ENCODE assay signal across 29 cellular contexts in genomic region chr4:1757836-1758235, GRCh38. TPM values are rescaled to one million over a fixed set of nuclear protein-coding genes. Genes with fewer than 3 reads are reported as not detected.
"Had no signal": no experiment of that assay in that cellular context is flagged by ENCODE, and none has a peak within 500 bp of the region (broad histone marks: within the 10 kb centered on the region; RNA-seq: fewer than 3 reads in every experiment).

No MANE protein-coding gene starts in this region.

- DNase-seq: cortex of kidney; effector memory CD4-positive, alpha-beta T cell; foreskin fibroblast; glutamatergic neuron; immature natural killer cell; kidney; left cardiac atrium; left ventricle myocardium inferior; lower lobe of right lung; mesenchymal stem cell; midbrain; occipital lobe; pancreas; retina; spleen; stimulated activated CD4-positive, alpha-beta T cell treated with anti-CD3 and anti-CD28 coated beads, Interleukin-15, amount 100 ng/mL, for 24 hours; stimulated activated CD4-positive, alpha-beta T cell treated with anti-CD3 and anti-CD28 coated beads, Interleukin-1b, Interleukin-23, amount 100 ng/mL, for 48 hours; stimulated activated CD4-positive, alpha-beta T cell treated with anti-CD3 and anti-CD28 coated beads, Interleukin-4, amount 100 ng/mL, for 24 hours; tibial artery had no signal

- H3K27ac ChIP-seq: esophagus muscularis mucosa, gastroesophageal sphincter, left ventricle myocardium inferior, lower lobe of right lung, neural progenitor cell, pancreas, prostate gland, spleen, tibial artery had no signal

- H3K4me1 Mint-ChIP-seq: immature natural killer cell had no signal

- H3K4me2 ChIP-seq: neural progenitor cell had no signal

- H3K27ac Mint-ChIP-seq: immature natural killer cell; natural killer cell treated with Interleukin-12 subunit alpha and Interleukin-12 subunit beta and Interleukin-15 and Interleukin-18, amount 100 ng/mL, for 72 hours; neural progenitor cell; stimulated activated memory B cell treated with anti-CD40 and anti-IgM and Interleukin-4, amounts not matched to agents 10 μg/mL and 1 μg/mL and 100 μg/mL, for 72 hours; stimulated activated naive CD8-positive, alpha-beta T cell treated with anti-CD3 and anti-CD28 coated beads, Interleukin-15, Interleukin-2, amounts not matched to agents 100 ng/mL and 50 ng/mL, for 24 hours had no signal

- H3K36me3 Mint-ChIP-seq: immature natural killer cell; natural killer cell treated with Interleukin-12 subunit alpha and Interleukin-12 subunit beta and Interleukin-15 and Interleukin-18, amount 100 ng/mL, for 72 hours; neural progenitor cell; stimulated activated memory B cell treated with anti-CD40 and anti-IgM and Interleukin-4, amounts not matched to agents 10 μg/mL and 1 μg/mL and 100 μg/mL, for 72 hours had no signal

- H3K4me3 Mint-ChIP-seq: immature natural killer cell; natural killer cell treated with Interleukin-12 subunit alpha and Interleukin-12 subunit beta and Interleukin-15 and Interleukin-18, amount 100 ng/mL, for 72 hours; neural progenitor cell; stimulated activated memory B cell treated with anti-CD40 and anti-IgM and Interleukin-4, amounts not matched to agents 10 μg/mL and 1 μg/mL and 100 μg/mL, for 72 hours; stimulated activated naive CD8-positive, alpha-beta T cell treated with anti-CD3 and anti-CD28 coated beads, Interleukin-15, Interleukin-2, amounts not matched to agents 100 ng/mL and 50 ng/mL, for 24 hours had no signal

- H3K36me3 ChIP-seq: esophagus muscularis mucosa, gastroesophageal sphincter, left ventricle myocardium inferior, lower lobe of right lung, neural progenitor cell, pancreas, prostate gland, spleen, tibial artery, upper lobe of left lung had no signal

- FAIRE-seq: endometrium, kidney, pancreas had no signal

- ATAC-seq: gastroesophageal sphincter; left cardiac atrium; lower lobe of right lung; natural killer cell treated with Interleukin-12 subunit alpha and Interleukin-12 subunit beta and Interleukin-15 and Interleukin-18, amount 100 ng/mL, for 72 hours; pancreas; sciatic nerve; stimulated activated memory B cell treated with anti-CD40 and anti-IgM and Interleukin-4, amounts not matched to agents 10 μg/mL and 1 μg/mL and 100 μg/mL, for 72 hours had no signal

- H2AFZ ChIP-seq: neural progenitor cell had no signal

- H3K4me1 ChIP-seq: pancreas, prostate gland had no signal

- H3K4me3 ChIP-seq: esophagus muscularis mucosa, gastroesophageal sphincter, left ventricle myocardium inferior, lower lobe of right lung, neural progenitor cell, pancreas, prostate gland, spleen, tibial artery, upper lobe of left lung had no signal

- H3K9ac ChIP-seq: neural progenitor cell had no signal

- H3K9me3 Mint-ChIP-seq: immature natural killer cell; natural killer cell treated with Interleukin-12 subunit alpha and Interleukin-12 subunit beta and Interleukin-15 and Interleukin-18, amount 100 ng/mL, for 72 hours; neural progenitor cell; stimulated activated memory B cell treated with anti-CD40 and anti-IgM and Interleukin-4, amounts not matched to agents 10 μg/mL and 1 μg/mL and 100 μg/mL, for 72 hours; stimulated activated naive CD8-positive, alpha-beta T cell treated with anti-CD3 and anti-CD28 coated beads, Interleukin-15, Interleukin-2, amounts not matched to agents 100 ng/mL and 50 ng/mL, for 24 hours had no signal

- H3K9me3 ChIP-seq: esophagus muscularis mucosa, gastroesophageal sphincter, left ventricle myocardium inferior, lower lobe of right lung, pancreas, prostate gland, spleen, tibial artery, upper lobe of left lung had no signal

- H3K27me3 ChIP-seq: pancreas, upper lobe of left lung had no signal

- H3K27me3 Mint-ChIP-seq: stimulated activated naive CD8-positive, alpha-beta T cell treated with anti-CD3 and anti-CD28 coated beads, Interleukin-15, Interleukin-2, amounts not matched to agents 100 ng/mL and 50 ng/mL, for 24 hours had no signal

RNA-seq across cellular contexts. Expression of gene FGFR3, which starts 35.3 kb away (rescaled TPM):
- total RNA-seq: natural killer cell treated with Interleukin-12 subunit alpha and Interleukin-12 subunit beta and Interleukin-15 and Interleukin-18, amount 100 ng/mL, for 72 hours had no signal
- polyA plus RNA-seq: immature natural killer cell had no signal
